ENCODE assay signal across 14 cellular contexts in the genomic region with DNA sequence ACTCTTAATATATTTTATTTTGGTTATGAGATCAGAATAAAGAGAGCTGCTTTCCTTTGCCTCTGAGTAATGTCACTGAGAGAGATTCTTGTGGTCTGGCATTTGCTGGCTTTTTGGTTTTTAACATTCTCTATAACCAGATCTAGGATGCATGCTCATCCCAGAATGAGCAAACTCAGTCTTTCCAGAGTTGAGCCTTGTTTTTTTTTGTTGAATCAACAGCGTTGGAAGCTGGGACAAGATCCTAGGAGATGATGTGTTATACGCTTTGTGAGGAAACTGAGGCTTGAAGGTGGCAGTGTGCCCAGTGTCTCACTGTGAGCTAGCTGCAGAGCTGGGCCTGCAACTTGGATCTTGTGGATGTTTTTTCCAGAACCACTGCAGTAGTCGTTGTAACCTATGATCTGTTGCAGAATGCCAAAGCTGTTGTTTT. TPM values are rescaled to one million over a fixed set of nuclear protein-coding genes. Genes with fewer than 3 reads are reported as not detected.
DNase-seq lines count a peak whose midpoint lies in the region; ATAC-seq, FAIRE-seq and TF ChIP-seq lines count a peak whose summit lies in the region.
"Had no signal": no experiment of that assay in that cellular context is flagged by ENCODE, and none has a peak within 500 bp of the region (broad histone marks: within the 10 kb centered on the region; RNA-seq: fewer than 3 reads in every experiment).

No MANE protein-coding gene starts in this region.

- DNase-seq in RCC 7860 (ENCODE audit: low spot score) (peak; percentile 89), epidermal melanocyte (ENCODE audit: insufficient read length, low spot score) (peak; percentile 51), osteocyte (ENCODE audit: extremely low spot score, unreplicated experiment) (no peak), NCI-H1092 (lab: John Stamatoyannopoulos, UW) (no peak), GM12891 (ENCODE audit: insufficient read length, low spot score) (no peak), foreskin melanocyte (no peak)
- DNase-seq: esophagus squamous epithelium; MV-4-11; stimulated activated CD4-positive, alpha-beta T cell treated with anti-CD3 and anti-CD28 coated beads, Interleukin-2, amount 100 ng/mL, for 24 hours had no signal

- no peaks in the 10 kb centered on the region for H3K9me3 Mint-ChIP-seq in osteocyte (ENCODE audit: unreplicated experiment)
- H3K9me3 Mint-ChIP-seq: activated naive CD4-positive, alpha-beta T cell treated with anti-CD3 and anti-CD28 coated beads, Interleukin-2, amount 50 U/mL, for 24 hours; type B pancreatic cell had no signal

- H3K27ac Mint-ChIP-seq in osteocyte (ENCODE audit: unreplicated experiment), result peak overlapping the region; percentile 79
- H3K27ac Mint-ChIP-seq: activated naive CD4-positive, alpha-beta T cell treated with anti-CD3 and anti-CD28 coated beads, Interleukin-2, amount 50 U/mL, for 24 hours; type B pancreatic cell had no signal

- H3K36me3 Mint-ChIP-seq in osteocyte (ENCODE audit: unreplicated experiment), result no peaks in the 10 kb centered on the region
- H3K36me3 Mint-ChIP-seq: activated naive CD4-positive, alpha-beta T cell treated with anti-CD3 and anti-CD28 coated beads, Interleukin-2, amount 50 U/mL, for 24 hours had no signal

- H3K27me3 Mint-ChIP-seq in osteocyte (ENCODE audit: unreplicated experiment), result no peaks in the 10 kb centered on the region
- H3K27me3 Mint-ChIP-seq: activated naive CD4-positive, alpha-beta T cell treated with anti-CD3 and anti-CD28 coated beads, Interleukin-2, amount 50 U/mL, for 24 hours; type B pancreatic cell had no signal

- peaks cover 63% of the 10 kb centered on the region for H3K4me1 Mint-ChIP-seq in osteocyte (ENCODE audit: unreplicated experiment)
- H3K4me1 Mint-ChIP-seq: activated naive CD4-positive, alpha-beta T cell treated with anti-CD3 and anti-CD28 coated beads, Interleukin-2, amount 50 U/mL, for 24 hours had no signal

- FAIRE-seq in RCC 7860 (lab: Jason Lieb, UNC), result peak; percentile 97
- no peak for FAIRE-seq in GM12891 (lab: Jason Lieb, UNC)

- ATAC-seq in HG02798 (IDR thresholded peaks at IDR 0.05; ENCODE audit: poor library complexity, unreplicated experiment), result no peak

- TF ChIP-seq CTCF in C4-2B (conservative IDR thresholded peaks at IDR 0.05) (no peak), osteocyte (IDR thresholded peaks at IDR 0.05) (no peak)

- H3K4me3 Mint-ChIP-seq in osteocyte (ENCODE audit: unreplicated experiment), result peak overlapping the region; percentile 0
- H3K4me3 Mint-ChIP-seq: activated naive CD4-positive, alpha-beta T cell treated with anti-CD3 and anti-CD28 coated beads, Interleukin-2, amount 50 U/mL, for 24 hours; type B pancreatic cell had no signal

- peak overlapping the region; percentile 53; the same call in 1 of the 2 replicates for H3K27ac ChIP-seq in C4-2B
- H3K27ac ChIP-seq: RWPE1 had no signal

- no peak for TF ChIP-seq POLR2A in GM12891 (IDR thresholded peaks at IDR 0.05; ENCODE audit: low read depth, low read length)

TF ChIP-seq in GM12891, 5 proteins besides CTCF, POLR2A, EP300 and RAD21:
- TF ChIP-seq TAF1 (IDR thresholded peaks at IDR 0.05; ENCODE audit: low read depth, low read length) (no peak), POU2F2 (IDR thresholded peaks at IDR 0.05; ENCODE audit: low read depth, low read length) (no peak), SPI1 (IDR thresholded peaks at IDR 0.05; ENCODE audit: low read depth, low read length) (no peak), PAX5 (IDR thresholded peaks at IDR 0.05; ENCODE audit: insufficient read depth, low read length, severe bottlenecking) (no peak), POLR2AphosphoS5 (IDR thresholded peaks at IDR 0.05; ENCODE audit: low read depth, low read length) (no peak)
TF ChIP-seq in GM12891: peak in this region for 0.

RNA-seq across cellular contexts. Expression of a gene that starts 19.5 kb away (rescaled TPM):
- 83.9 and 91.1 TPM in 2 replicates for total RNA-seq in osteocyte
- polyA plus RNA-seq in GM12891 (2012; ENCODE audit: low read depth, missing spikeins), result 1.0 TPM

Comparison
In these comparisons a context has a peak if more than half of its experiments do, and no peak if none do; other contexts are left out.
1. DNase-seq: peak in RCC 7860 (single experiment) and epidermal melanocyte (single experiment); none in osteocyte (single experiment), NCI-H1092 (single experiment), GM12891 (single experiment) and foreskin melanocyte (single experiment).